9 cellular contexts compared by ENCODE assay signal in the genomic region with DNA sequence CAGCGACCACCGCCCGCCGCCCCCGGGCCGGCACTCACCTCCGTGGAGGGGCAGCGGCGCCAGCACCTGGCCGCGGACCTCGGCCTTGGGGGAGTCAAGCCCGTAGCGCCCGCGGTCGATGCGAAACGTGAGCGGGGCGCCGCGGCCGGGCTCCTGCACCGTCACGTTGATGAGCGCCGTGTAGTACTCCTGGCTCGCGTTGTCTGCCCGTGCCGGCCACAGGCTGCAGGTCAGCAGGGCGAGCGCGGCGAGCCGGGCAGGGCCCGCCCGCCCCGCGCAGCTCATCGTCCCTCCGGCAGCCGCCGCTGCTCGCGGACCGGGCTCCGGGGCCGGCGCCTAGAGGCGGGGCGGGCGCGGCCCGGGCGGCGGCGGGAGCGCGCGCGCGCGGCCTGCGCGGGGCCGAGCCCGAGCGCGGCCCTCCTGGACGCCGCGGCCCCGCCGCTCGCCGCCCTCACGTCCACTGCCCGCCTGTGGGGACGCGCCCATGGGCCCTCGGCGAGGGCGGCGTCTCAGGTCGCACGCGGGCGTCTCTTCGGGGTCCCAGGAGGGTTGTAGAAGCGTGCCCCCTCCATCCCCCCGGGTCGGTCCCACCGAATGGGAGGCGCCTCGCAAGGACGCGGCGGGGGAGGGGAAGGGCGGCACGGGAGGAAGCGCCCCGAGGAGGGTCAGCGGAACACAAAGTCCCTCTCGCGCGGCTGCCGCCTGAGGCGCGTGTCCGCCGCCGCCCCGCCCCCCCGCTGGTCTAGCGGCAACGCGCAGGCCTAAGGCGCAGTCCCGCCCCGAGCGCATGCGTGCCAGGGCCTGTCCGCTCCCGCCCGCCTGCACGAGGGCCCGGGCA. TPM values are rescaled to one million over a fixed set of nuclear protein-coding genes. Genes with fewer than 3 reads are reported as not detected.
A peak's percentile ranks its signal among the peaks of the same experiment; 100 is the strongest.
DNase-seq lines count a peak whose midpoint lies in the region; ATAC-seq, FAIRE-seq and TF ChIP-seq lines count a peak whose summit lies in the region.
"Had no signal": no experiment of that assay in that cellular context is flagged by ENCODE, and none has a peak within 500 bp of the region (broad histone marks: within the 10 kb centered on the region; RNA-seq: fewer than 3 reads in every experiment).

A gene with protein sequence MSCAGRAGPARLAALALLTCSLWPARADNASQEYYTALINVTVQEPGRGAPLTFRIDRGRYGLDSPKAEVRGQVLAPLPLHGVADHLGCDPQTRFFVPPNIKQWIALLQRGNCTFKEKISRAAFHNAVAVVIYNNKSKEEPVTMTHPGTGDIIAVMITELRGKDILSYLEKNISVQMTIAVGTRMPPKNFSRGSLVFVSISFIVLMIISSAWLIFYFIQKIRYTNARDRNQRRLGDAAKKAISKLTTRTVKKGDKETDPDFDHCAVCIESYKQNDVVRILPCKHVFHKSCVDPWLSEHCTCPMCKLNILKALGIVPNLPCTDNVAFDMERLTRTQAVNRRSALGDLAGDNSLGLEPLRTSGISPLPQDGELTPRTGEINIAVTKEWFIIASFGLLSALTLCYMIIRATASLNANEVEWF (minus strand): TSS at position 342 of the 838 bp plus-strand sequence. CDS start 57 bp downstream, at position 285.

- no TSS peak for BruUV-seq in Calu3 (replicated peaks; lab: Mats Ljungman, UMichigan)

- peak within 1 kb of the TSS; percentile 92 for H2AFZ ChIP-seq in keratinocyte (ENCODE audit: control insufficient read depth, low read length)

- FAIRE-seq in keratinocyte (lab: Jason Lieb, UNC) = no peak
- FAIRE-seq: islet of Langerhans had no signal

- H3K27ac ChIP-seq in keratinocyte (ENCODE audit: control insufficient read depth, insufficient read depth, low read length) = peak within 1 kb of the TSS; percentile 52

- H3K27ac Mint-ChIP-seq in Calu3 (ENCODE audit: unreplicated experiment) = no peak within 1 kb of the TSS

- H3K79me2 ChIP-seq in keratinocyte (ENCODE audit: control insufficient read depth, insufficient read depth, low read length) = peaks cover 19% of the 10 kb centered on the region

- peaks cover 7% of the 10 kb centered on the region for H3K9me3 Mint-ChIP-seq in Calu3 (ENCODE audit: low read depth, unreplicated experiment)

- peaks cover 18% of the 10 kb centered on the region for H3K4me1 ChIP-seq in keratinocyte (ENCODE audit: control insufficient read depth, extremely low read depth, insufficient read depth, low read length)

- dilution Hi-C loops in keratinocyte (cut with MboI; ENCODE audit: extremely low pct_ligation_motif_present, low sequenced_read_pairs) = no loop called here

- H3K36me3 Mint-ChIP-seq in Calu3 (ENCODE audit: insufficient read depth, unreplicated experiment) = peaks cover 28% of the 10 kb centered on the region

- intact Hi-C loops in Calu3 (cut with micrococcal nuclease; ENCODE audit: unreplicated experiment) = no loop called here

- no peaks in the 10 kb centered on the region for H3K9me1 ChIP-seq in keratinocyte (ENCODE audit: control insufficient read depth, extremely low read depth, insufficient read depth, low read length)

- no peaks in the 10 kb centered on the region for H3K36me3 ChIP-seq in keratinocyte (ENCODE audit: control insufficient read depth in 2 of 2, extremely low read depth in 1 of 2, insufficient read depth in 2 of 2, low read length in 2 of 2)

- peaks cover 8% of the 10 kb centered on the region for H3K4me1 Mint-ChIP-seq in Calu3 (ENCODE audit: low read depth, unreplicated experiment)

- peak within 1 kb of the TSS; percentile 79 for H3K9ac ChIP-seq in keratinocyte (ENCODE audit: control insufficient read depth, extremely low read depth, insufficient read depth, low read length)

- CTCF ChIA-PET in Calu3 (lab: Charles Lee) = interaction anchor here (0.7 kb wide), 2 partner anchors 293 to 512 kb away, joined by 7 to 8 read pairs; no protein-coding TSS in a partner anchor

- peaks cover 4% of the 10 kb centered on the region for H3K9me3 ChIP-seq in keratinocyte (ENCODE audit: control insufficient read depth, low read depth, low read length)

- H4K20me1 ChIP-seq in keratinocyte (ENCODE audit: control insufficient read depth, extremely low read depth, insufficient read depth, low read length) = no peaks in the 10 kb centered on the region

- no peak for ATAC-seq in HG02852 (IDR thresholded peaks at IDR 0.05; ENCODE audit: unreplicated experiment)

- H3K27me3 Mint-ChIP-seq in Calu3 (ENCODE audit: unreplicated experiment) = peaks cover 35% of the 10 kb centered on the region

- peak within 1 kb of the TSS; percentile 70 for H3K4me3 Mint-ChIP-seq in Calu3 (ENCODE audit: low read depth, unreplicated experiment)

- peak; percentile 98 for DNase-seq in Calu3
- DNase-seq in HFF-Myc (ENCODE audit: extremely low read depth, low read depth) = peak; percentile 40
- peak; percentile 86 for DNase-seq in NCI-H226
- peak; percentile 80 to 88 for DNase-seq in activated CD4-positive, alpha-beta T cell treated with anti-CD3 and anti-CD28 coated beads for 4 hours
- peak; percentile 93 for DNase-seq in cerebellum (ENCODE audit: low spot score)
- DNase-seq in keratinocyte (ENCODE audit: low read depth, low spot score) = peak; percentile 21
- DNase-seq in stimulated activated CD4-positive, alpha-beta T cell treated with anti-CD3 and anti-CD28 coated beads, Interleukin-12 subunit alpha, Interleukin-12 subunit beta, amount 100 ng/mL, for 24 hours (ENCODE audit: low read depth in 2 of 2) = peak; percentile 73 to 82

- H3K4me3 ChIP-seq in HFF-Myc (replicated peaks; ENCODE audit: low read depth, low read length) (peak within 1 kb of the TSS; percentile 75), keratinocyte (ENCODE audit: control insufficient read depth in 2 of 3, extremely low read depth in 1 of 3, insufficient read depth in 2 of 3, low read depth in 1 of 3, low read length in 3 of 3) (peak within 1 kb of the TSS; percentile 66 to 90 (median 81))

- H3K27me3 ChIP-seq in keratinocyte (ENCODE audit: control insufficient read depth, extremely low read depth, insufficient read depth, low read length) = peaks cover 13% of the 10 kb centered on the region

- TF ChIP-seq CTCF in Calu3 (IDR thresholded peaks at IDR 0.05; ENCODE audit: unreplicated experiment) = no peak
- no peak for TF ChIP-seq CTCF in HFF-Myc (IDR thresholded peaks at IDR 0.05; ENCODE audit: low read depth, low read length, missing control alignments)
- no peak for TF ChIP-seq CTCF in keratinocyte (optimal IDR thresholded peaks at IDR 0.05 in 1 of 3, IDR thresholded peaks at IDR 0.05 in 1 of 3, conservative IDR thresholded peaks at IDR 0.05 in 1 of 3; ENCODE audit: extremely low read depth in 1 of 3, insufficient read depth in 2 of 3, low read length in 3 of 3)

- H3K4me2 ChIP-seq in keratinocyte (ENCODE audit: control insufficient read depth, extremely low read depth, insufficient read depth, low read depth, low read length) = peak within 1 kb of the TSS; percentile 83

RNA-seq across cellular contexts. Expression of the gene that starts here (rescaled TPM):
- total RNA-seq in Calu3 (2022) = 27.0 and 34.0 TPM in 2 replicates
- total RNA-seq in cerebellum = 132 TPM
- polyA plus RNA-seq in keratinocyte = 15.1 to 20.0 TPM (median 17.5 TPM) in 3 replicates
- polyA plus RNA-seq in keratinocyte (2011; ENCODE audit: low read depth) = 9.3 TPM
- polyA plus RNA-seq in keratinocyte (2011; cell fraction: cytosol; rRNA removed) = 13.7 and 23.8 TPM in 2 replicates
- polyA plus RNA-seq in keratinocyte (2011; cell fraction: nucleus; rRNA removed) = 12.1 and 12.9 TPM in 2 replicates
- polyA plus RNA-seq in keratinocyte (2012; ENCODE audit: low replicate concordance) = 7.4 and 12.0 TPM in 2 replicates
- polyA minus RNA-seq in keratinocyte = 7.6 to 10.0 TPM (median 9.0 TPM) in 3 replicates
- 10.6 TPM for polyA minus RNA-seq in keratinocyte (2011; cell fraction: cytosol; rRNA and poly(A)+ RNA removed)
- 4.1 and 14.0 TPM in 2 replicates for polyA minus RNA-seq in keratinocyte (2011; cell fraction: nucleus; rRNA and poly(A)+ RNA removed)

Comparison
In these comparisons a context has a peak if more than half of its experiments do, and no peak if none do; other contexts are left out.
1. DNase-seq: peak in every context shown above with its lines; median percentile 98 in Calu3; 93 in cerebellum; 86 in NCI-H226; 84 in activated CD4-positive, alpha-beta T cell treated with anti-CD3 and anti-CD28 coated beads for 4 hours; 78 in stimulated activated CD4-positive, alpha-beta T cell treated with anti-CD3 and anti-CD28 coated beads, Interleukin-12 subunit alpha, Interleukin-12 subunit beta, amount 100 ng/mL, for 24 hours; 40 in HFF-Myc; 21 in keratinocyte.